1 cellular context compared by ENCODE assay signal in genomic region chr2:124993809-124994208, GRCh38.
TF ChIP-seq lines count a peak whose summit lies in the region.

No MANE protein-coding gene starts in this region.

TF ChIP-seq in K562, 482 proteins besides CTCF, POLR2A, EP300 and RAD21 (continued from another document):
- 0 out of 2 replicates have a peak, but pooled peaks have one; percentile 18 for TF ChIP-seq ZBTB34 (CRISPR knock-in tag; IDR thresholded peaks at IDR 0.05)
- TF ChIP-seq ZC3H4 (CRISPR knock-in tag; IDR thresholded peaks at IDR 0.05; ENCODE audit: borderline replicate concordance), result no peak
- peak; percentile 78; the same call in 1 of the 2 replicates for TF ChIP-seq SMAD3 (CRISPR knock-in tag; conservative IDR thresholded peaks at IDR 0.05)
- 0 out of 2 replicates have a peak, but pooled peaks have one; percentile 52 for TF ChIP-seq ZNF395 (CRISPR knock-in tag; IDR thresholded peaks at IDR 0.05)
- no peak for TF ChIP-seq NCOR1 (IDR thresholded peaks at IDR 0.05)
- no peak for TF ChIP-seq HDAC6 (IDR thresholded peaks at IDR 0.05; ENCODE audit: low read depth, low read length)
- no peak for TF ChIP-seq EGR1 (conservative IDR thresholded peaks at IDR 0.05)
- peak; percentile 93 for TF ChIP-seq CREB3 (tag; conservative IDR thresholded peaks at IDR 0.05; ENCODE audit: low read depth)
- peak; percentile 58; the same call in 1 of the 2 replicates for TF ChIP-seq ZNF41 (CRISPR knock-in tag; conservative IDR thresholded peaks at IDR 0.05)
- 0 out of 6 replicates have a peak, but pooled peaks of 1 of the 3 experiments have one; percentile 31 for TF ChIP-seq ZBTB11 (CRISPR knock-in tag; IDR thresholded peaks at IDR 0.05)
- peak; percentile 48; the same call in 1 of the 2 replicates for TF ChIP-seq PTTG1 (tag; IDR thresholded peaks at IDR 0.05; ENCODE audit: low read depth)
- TF ChIP-seq PTRF (tag; IDR thresholded peaks at IDR 0.05), result peak; percentile 12; the same call in 1 of the 2 replicates
- TF ChIP-seq ZNF449 (CRISPR knock-in tag; IDR thresholded peaks at IDR 0.05), result peak; percentile 64; the same call in 1 of the 2 replicates
- TF ChIP-seq CBFA2T2 (conservative IDR thresholded peaks at IDR 0.05), result no peak
- peak; percentile 89 for TF ChIP-seq FOXO4 (CRISPR knock-in tag; IDR thresholded peaks at IDR 0.05)
- TF ChIP-seq BRD4 (IDR thresholded peaks at IDR 0.05), result no peak
- TF ChIP-seq ZBTB12 (CRISPR knock-in tag; IDR thresholded peaks at IDR 0.05), result 0 out of 2 replicates have a peak, but pooled peaks have one; percentile 36
- TF ChIP-seq NR3C1 (CRISPR knock-in tag; IDR thresholded peaks at IDR 0.05), result no peak
- no peak for TF ChIP-seq ATF1 (CRISPR knock-in tag; IDR thresholded peaks at IDR 0.05)
- TF ChIP-seq ATF1 (tag; IDR thresholded peaks at IDR 0.05), result no peak
- TF ChIP-seq ZNF644 (tag; IDR thresholded peaks at IDR 0.05; ENCODE audit: low read depth), result 0 out of 2 replicates have a peak, but pooled peaks have one; percentile 43
- 0 out of 2 replicates have a peak, but pooled peaks have one; percentile 54 for TF ChIP-seq ATF4 (CRISPR knock-in tag; IDR thresholded peaks at IDR 0.05)
- no peak for TF ChIP-seq TFAM (CRISPR knock-in tag; conservative IDR thresholded peaks at IDR 0.05)
- peak; percentile 46; the same call in 1 of the 2 replicates for TF ChIP-seq ZNF354B (CRISPR knock-in tag; IDR thresholded peaks at IDR 0.05)
- TF ChIP-seq THRB (CRISPR knock-in tag; conservative IDR thresholded peaks at IDR 0.05), result no peak
- TF ChIP-seq ZNF239 (CRISPR knock-in tag; IDR thresholded peaks at IDR 0.05), result peak; percentile 69
- TF ChIP-seq GTF2A2 (tag; IDR thresholded peaks at IDR 0.05), result peak; percentile 81
- peak; percentile 90 for TF ChIP-seq ZBTB17 (CRISPR knock-in tag; IDR thresholded peaks at IDR 0.05)
- TF ChIP-seq ZNF79 (CRISPR knock-in tag; IDR thresholded peaks at IDR 0.05; ENCODE audit: low read depth), result peak; percentile 80; the same call in 1 of the 2 replicates
- TF ChIP-seq TEAD2 (tag; IDR thresholded peaks at IDR 0.05), result no peak
- peak; percentile 91 for TF ChIP-seq ZBTB9 (CRISPR knock-in tag; IDR thresholded peaks at IDR 0.05)
- TF ChIP-seq MAZ (CRISPR knock-in tag; conservative IDR thresholded peaks at IDR 0.05 in 1 of 2, IDR thresholded peaks at IDR 0.05 in 1 of 2), result peak in 1 of 2 experiments; percentile 72; a peak in 2 of 4 replicates
- peak in 1 of 2 experiments; percentile 81; a peak in 2 of 4 replicates for TF ChIP-seq ZNF639 (CRISPR knock-in tag; conservative IDR thresholded peaks at IDR 0.05 in 1 of 2, IDR thresholded peaks at IDR 0.05 in 1 of 2)
TF ChIP-seq in K562: peak in this region for 34.
